In the genomic region with DNA sequence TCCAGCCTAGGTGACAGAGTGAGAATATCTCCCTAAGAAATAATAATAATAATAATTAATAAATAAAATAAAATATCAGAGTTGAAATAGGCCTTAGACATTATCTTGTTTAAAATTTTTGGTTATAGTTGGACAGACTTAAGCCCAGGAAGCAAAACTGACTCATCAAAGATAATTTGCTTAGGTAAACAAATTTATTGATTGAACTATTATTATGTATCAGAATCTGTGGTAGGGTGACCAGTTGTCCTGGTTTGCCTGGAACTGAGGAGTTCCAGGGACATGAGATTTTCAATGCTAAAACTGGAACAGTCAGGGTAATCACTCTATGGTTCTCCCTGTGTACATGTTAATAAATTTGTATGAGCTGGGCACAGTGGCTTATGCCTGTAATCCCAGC, we compare ENCODE assay signal across 33 cellular contexts.
"Had no signal": no experiment of that assay in that cellular context is flagged by ENCODE, and none has a peak within 500 bp of the region (broad histone marks: within the 10 kb centered on the region; RNA-seq: fewer than 3 reads in every experiment).

No MANE protein-coding gene starts in this region.

- H3K36me3 ChIP-seq: ascending aorta, cardiac muscle cell, colonic mucosa, WERI-Rb-1 had no signal

- H3K4me1 ChIP-seq: ascending aorta, colonic mucosa had no signal

- DNase-seq: activated CD4-positive, alpha-beta memory T cell treated with anti-CD3 and anti-CD28 coated beads for 36 hours; activated CD4-positive, alpha-beta T cell treated with anti-CD3 and anti-CD28 coated beads for 4 hours; activated CD4-positive, alpha-beta T cell treated with anti-CD3 and anti-CD28 coated beads, Interleukin-2, amount 10 ng/mL, durations not matched to agents 24 days and 14 days; activated CD4-positive, alpha-beta T cell treated with anti-CD3 and anti-CD28 coated beads, Interleukin-2, amount 50 U/mL, for 1 hour; activated CD4-positive, alpha-beta T cell treated with anti-CD3 and anti-CD28 coated beads, Interleukin-2, amount 50 U/mL, for 4 hours; activated CD4-positive, CD25-positive, alpha-beta regulatory T cell; activated CD8-positive, alpha-beta memory T cell treated with anti-CD3 and anti-CD28 coated beads, Interleukin-2, amount 50 U/mL, for 4 hours; activated CD8-positive, alpha-beta T cell treated with anti-CD3 and anti-CD28 coated beads for 36 hours; activated effector memory CD4-positive, alpha-beta T cell treated with Interleukin-2 at 50 U/mL for 16 hours; activated gamma-delta T cell; activated naive CD4-positive, alpha-beta T cell treated with anti-CD3 and anti-CD28 coated beads, Interleukin-2, amount 10 ng/mL, durations not matched to agents 7 days and 5 days; activated naive CD4-positive, alpha-beta T cell treated with Interleukin-2 at 50 U/mL for 16 hours; activated naive CD8-positive, alpha-beta T cell treated with anti-CD3 and anti-CD28 coated beads, Interleukin-2, amount 10 ng/mL, durations not matched to agents 7 days and 5 days; activated naive CD8-positive, alpha-beta T cell treated with anti-CD3 and anti-CD28 coated beads, Interleukin-2, amount 50 U/mL, for 24 hours; activated T-cell treated with anti-CD3 and anti-CD28 coated beads for 4 hours; activated T-cell treated with anti-CD3 and anti-CD28 coated beads, Interleukin-2, amount 50 U/mL, for 1 hour; activated T-cell treated with anti-CD3 and anti-CD28 coated beads, Interleukin-2, amount 50 U/mL, for 4 hours; activated T-cell treated with anti-CD3 and anti-CD28 coated beads, Interleukin-2, amount 50 U/mL, for 72 hours; amygdala; anterior cingulate cortex; caudate nucleus; cerebellar nuclear complex; colonic mucosa; T-helper 2 cell; T-helper 9 cell; WERI-Rb-1 had no signal

- ATAC-seq: activated CD4-positive, CD25-positive, alpha-beta regulatory T cell treated with anti-CD3 and anti-CD28 coated beads, Interleukin-2, amount 50 U/mL, for 24 hours; activated CD8-positive, alpha-beta T cell treated with anti-CD3 and anti-CD28 coated beads for 36 hours; activated naive CD8-positive, alpha-beta T cell treated with anti-CD3 and anti-CD28 coated beads, Interleukin-2, amount 50 U/mL, for 24 hours; activated T-cell treated with anti-CD3 and anti-CD28 coated beads, Interleukin-2, amount 50 U/mL, for 4 hours; activated T-cell treated with anti-CD3 and anti-CD28 coated beads, Interleukin-2, amount 50 U/mL, for 72 hours; activated T-helper 17 cell treated with anti-CD3 and anti-CD28 coated beads, Interleukin-2, amount 50 U/mL, for 72 hours; WTC11 had no signal

- H3K4me3 ChIP-seq: ascending aorta, cardiac muscle cell, colonic mucosa had no signal

- FAIRE-seq: bronchial epithelial cell, TTC549 had no signal

- H3K27ac ChIP-seq: ascending aorta, cardiac muscle cell, colonic mucosa, WERI-Rb-1 had no signal

- H3K9me3 ChIP-seq: ascending aorta, colonic mucosa had no signal

- H3K27me3 ChIP-seq: ascending aorta, cardiac muscle cell, colonic mucosa had no signal
